ENCODE assay signal across 8 cellular contexts in the genomic region with DNA sequence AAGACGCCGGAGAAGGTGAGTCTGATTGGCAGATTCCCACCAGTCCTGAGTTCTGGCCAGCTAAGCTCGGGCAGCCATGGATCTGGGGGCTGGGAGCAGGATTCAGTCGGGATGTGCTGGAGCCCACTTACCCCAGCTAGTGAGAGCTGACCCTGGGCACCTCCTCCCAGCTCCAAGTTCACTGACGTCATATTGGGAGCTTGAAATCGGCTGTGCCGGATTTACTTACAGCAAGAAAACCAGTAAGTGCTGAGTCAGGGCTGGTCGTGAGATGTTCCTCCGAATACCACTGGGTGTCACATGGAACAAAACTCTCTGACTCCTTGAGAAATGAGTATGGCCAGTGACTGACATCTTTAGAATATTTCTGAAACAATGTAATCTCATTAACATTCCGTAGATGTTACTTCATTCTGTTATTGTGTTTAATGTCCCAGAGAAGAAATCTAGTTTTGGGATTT.
DNase-seq lines count a peak whose midpoint lies in the region; ATAC-seq, FAIRE-seq and TF ChIP-seq lines count a peak whose summit lies in the region.

No MANE protein-coding gene starts in this region.

- TF ChIP-seq POLR2A in vagina (IDR thresholded peaks at IDR 0.05), result no peak

- CTCF ChIA-PET in AG04450 (lab: Charles Lee), result interaction anchor here (0.6 kb wide), 1 partner anchor 613 kb away, joined by 3 read pairs; no protein-coding TSS in a partner anchor

- POLR2A ChIA-PET in AG04450 (lab: Yijun Ruan, JAX), result no interaction called here

- H3K27me3 ChIP-seq in AG04450 (ENCODE audit: control insufficient read depth, insufficient read depth, low read length) (no peaks in the 10 kb centered on the region), HUES6 (ENCODE audit: control insufficient read depth, insufficient read depth, low read length) (no peaks in the 10 kb centered on the region), brain microvascular endothelial cell (replicated peaks) (no peaks in the 10 kb centered on the region), vagina (no peaks in the 10 kb centered on the region)

- TF ChIP-seq CTCF in AG04450 (IDR thresholded peaks at IDR 0.05; ENCODE audit: low read depth, low read length), result 0 out of 2 replicates have a peak, but pooled peaks have one; percentile 20
- peak; percentile 58 for TF ChIP-seq CTCF in brain microvascular endothelial cell (IDR thresholded peaks at IDR 0.05; ENCODE audit: low read depth, low read length, missing control alignments)
- peak; percentile 37 for TF ChIP-seq CTCF in kidney (IDR thresholded peaks at IDR 0.05; ENCODE audit: borderline replicate concordance, extremely low read depth, insufficient read depth)
- TF ChIP-seq CTCF in vagina (IDR thresholded peaks at IDR 0.05), result peak in 1 of 3 experiments; percentile 25

- H3K9ac ChIP-seq in HUES6 (ENCODE audit: low read length) (no peak overlapping the region), kidney (ENCODE audit: low read length in 2 of 2) (no peak overlapping the region)

- DNase-seq in AG04450 (ENCODE audit: low read depth, low spot score), result peak; percentile 24
- peak; percentile 99 for DNase-seq in brain microvascular endothelial cell
- DNase-seq in kidney, result no peak
- no peak for DNase-seq in vagina (ENCODE audit: extremely low spot score in 2 of 2)
- no peak for DNase-seq in activated CD4-positive, CD25-positive, alpha-beta regulatory T cell (lab: John Stamatoyannopoulos, UW)

- ATAC-seq in GM21423 (IDR thresholded peaks at IDR 0.05; ENCODE audit: unreplicated experiment) (no peak), GM18907 (IDR thresholded peaks at IDR 0.05; ENCODE audit: unreplicated experiment) (no peak)

- H3K4me3 ChIP-seq in AG04450 (ENCODE audit: low read depth, low read length), result no peak overlapping the region
- no peak overlapping the region for H3K4me3 ChIP-seq in HUES6 (ENCODE audit: low read depth, low read length)
- H3K4me3 ChIP-seq in brain microvascular endothelial cell (ENCODE audit: low read depth, low read length), result no peak overlapping the region
- H3K4me3 ChIP-seq in kidney (ENCODE audit: low read length in 2 of 2), result peak overlapping the region; percentile 9 to 36
- H3K4me3 ChIP-seq in vagina, result no peak overlapping the region

- in situ Hi-C loops in brain microvascular endothelial cell (cut with HindIII; ENCODE audit: low pct_ligation_motif_present, low sequenced_read_pairs), result no loop called here

- H3K27ac ChIP-seq in AG04450 (ENCODE audit: low read depth, low read length) (peak overlapping the region; percentile 11), HUES6 (ENCODE audit: low read depth, low read length) (0 out of 2 replicates have a peak overlapping the region, but pooled peaks have one; percentile 36), brain microvascular endothelial cell (peak overlapping the region; percentile 39), kidney (ENCODE audit: low read depth in 2 of 2, low read length in 2 of 2) (no peak overlapping the region), vagina (peak overlapping the region; percentile 59)

- intact Hi-C loops in kidney (cut with DNase I) (no loop called here), vagina (cut with DNase I) (no loop called here)

- FAIRE-seq in kidney (lab: Jason Lieb, UNC), result no peak

- H3K4me1 ChIP-seq in HUES6 (ENCODE audit: control insufficient read depth, insufficient read depth, low read length) (peaks cover 10% of the 10 kb centered on the region), kidney (ENCODE audit: control insufficient read depth in 1 of 2, insufficient read depth in 1 of 2, low read depth in 1 of 2, low read length in 2 of 2) (no peaks in the 10 kb centered on the region), vagina (peaks cover 7% of the 10 kb centered on the region)

- H3K9me3 ChIP-seq in AG04450 (ENCODE audit: control insufficient read depth, insufficient read depth, low read length) (peaks cover 62% of the 10 kb centered on the region), HUES6 (ENCODE audit: control insufficient read depth, insufficient read depth, low read depth, low read length) (0 out of 2 replicates have a peak, but pooled peaks cover 3% of the 10 kb centered on the region), kidney (ENCODE audit: control insufficient read depth in 1 of 2, low read length in 2 of 2) (no peaks in the 10 kb centered on the region), vagina (no peaks in the 10 kb centered on the region)

- H3K36me3 ChIP-seq in HUES6 (ENCODE audit: control insufficient read depth, insufficient read depth, low read length) (no peaks in the 10 kb centered on the region), brain microvascular endothelial cell (replicated peaks) (no peaks in the 10 kb centered on the region), kidney (ENCODE audit: control insufficient read depth in 1 of 2, insufficient read depth in 2 of 2, low read length in 2 of 2) (no peaks in the 10 kb centered on the region), vagina (no peaks in the 10 kb centered on the region)

Comparison
In these comparisons a context has a peak if more than half of its experiments do, and no peak if none do; other contexts are left out.
1. DNase-seq: peak in AG04450 (single experiment) and brain microvascular endothelial cell (single experiment); none in kidney (single experiment), vagina (0 of 2) and activated CD4-positive, CD25-positive, alpha-beta regulatory T cell (0 of 4).
2. H3K27ac ChIP-seq: peak in AG04450 (single experiment), HUES6 (single experiment), brain microvascular endothelial cell (single experiment) and vagina (single experiment); none in kidney (0 of 2).
3. H3K4me3 ChIP-seq: peak in kidney (2 of 2); none in AG04450 (single experiment), HUES6 (single experiment), brain microvascular endothelial cell (single experiment) and vagina (0 of 2).